16 cellular contexts compared by ENCODE assay signal in the genomic region with DNA sequence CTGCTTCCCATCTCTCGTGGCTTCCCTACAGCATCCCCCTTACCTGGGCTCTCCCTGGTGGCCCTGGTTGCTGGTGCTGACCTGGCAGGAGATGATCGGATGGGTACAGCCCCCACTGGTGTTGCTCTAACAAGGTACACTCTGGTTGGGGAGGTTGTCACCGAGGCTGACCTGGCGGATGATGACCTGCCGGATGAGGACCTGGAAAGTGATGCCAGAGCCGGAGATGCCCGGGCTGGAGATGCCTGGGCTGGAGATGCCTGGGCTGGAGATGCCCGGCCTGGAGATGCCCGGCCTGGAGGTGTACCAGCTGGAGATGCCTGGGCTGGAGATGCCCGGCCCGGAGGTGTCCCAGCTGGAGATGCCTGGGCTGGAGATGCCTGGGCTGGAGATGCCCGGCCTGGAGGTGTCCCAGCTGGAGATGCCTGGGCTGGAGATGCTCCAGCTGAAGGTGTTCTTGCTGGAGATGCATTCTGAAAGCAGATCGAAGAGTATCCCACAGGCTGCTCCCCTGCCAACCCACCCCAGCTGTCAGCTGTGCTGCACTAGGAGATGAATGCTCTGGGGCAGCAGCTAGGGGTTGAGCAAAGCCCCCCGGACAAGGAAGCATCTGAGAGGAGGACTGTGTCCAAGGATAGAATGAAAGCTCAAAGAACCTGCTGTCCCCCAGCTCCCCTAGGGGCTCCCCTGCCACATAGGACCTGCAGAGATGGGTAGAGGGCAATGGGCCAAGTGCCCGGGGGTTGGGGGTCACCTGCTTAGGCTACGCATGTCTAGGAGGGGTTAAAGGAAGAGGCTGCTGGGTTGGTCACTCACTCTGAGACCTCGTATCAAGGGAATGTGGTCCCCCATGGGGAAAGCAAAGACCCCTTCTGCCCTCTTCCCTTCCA. TPM values are rescaled to one million over a fixed set of nuclear protein-coding genes. Genes with fewer than 3 reads are reported as not detected.
"Had no signal": no experiment of that assay in that cellular context is flagged by ENCODE, and none has a peak within 500 bp of the region (broad histone marks: within the 10 kb centered on the region; RNA-seq: fewer than 3 reads in every experiment).

No MANE protein-coding gene starts in this region.

- H3K27me3 Mint-ChIP-seq: activated CD8-positive, alpha-beta T cell treated with anti-CD3 and anti-CD28 coated beads for 36 hours; central memory CD8-positive, alpha-beta T cell; stimulated activated naive CD8-positive, alpha-beta T cell treated with anti-CD3 and anti-CD28 coated beads, Interleukin-15, Interleukin-2, amounts not matched to agents 100 ng/mL and 50 ng/mL, for 24 hours had no signal

- H3K9me3 Mint-ChIP-seq: activated CD8-positive, alpha-beta T cell treated with anti-CD3 and anti-CD28 coated beads for 36 hours; activated naive CD4-positive, alpha-beta T cell treated with anti-CD3 and anti-CD28 coated beads, Interleukin-2, amount 50 U/mL, for 72 hours; activated T-helper 2 cell treated with anti-CD3 and anti-CD28 coated beads, Interferon-gamma antibody, Interleukin-2, Interleukin-4, amounts not matched to agents 10 μg/mL and 5 μg/mL and 100 μg/mL, durations not matched to agents 14 hours and 24 hours and 36 hours; brain; central memory CD8-positive, alpha-beta T cell; naive B cell; neural progenitor cell; stimulated activated naive CD8-positive, alpha-beta T cell treated with anti-CD3 and anti-CD28 coated beads, Interleukin-15, Interleukin-2, amounts not matched to agents 100 ng/mL and 50 ng/mL, for 24 hours had no signal

- H3K36me3 Mint-ChIP-seq: activated naive CD4-positive, alpha-beta T cell treated with anti-CD3 and anti-CD28 coated beads, Interleukin-2, amount 50 U/mL, for 72 hours; brain; naive B cell; neural progenitor cell had no signal

- H3K4me1 Mint-ChIP-seq: central memory CD8-positive, alpha-beta T cell had no signal

- H3K4me3 Mint-ChIP-seq: activated CD8-positive, alpha-beta T cell treated with anti-CD3 and anti-CD28 coated beads for 36 hours; brain; central memory CD8-positive, alpha-beta T cell; neural progenitor cell; stimulated activated naive CD8-positive, alpha-beta T cell treated with anti-CD3 and anti-CD28 coated beads, Interleukin-15, Interleukin-2, amounts not matched to agents 100 ng/mL and 50 ng/mL, for 24 hours had no signal

- DNase-seq: activated CD4-positive, alpha-beta T cell treated with anti-CD3 and anti-CD28 coated beads for 48 hours; activated CD8-positive, alpha-beta T cell treated with anti-CD3 and anti-CD28 coated beads for 36 hours; dermis blood vessel endothelial cell; mammary epithelial cell; stimulated activated CD4-positive, alpha-beta T cell treated with anti-CD3 and anti-CD28 coated beads, Interleukin-4, amount 100 ng/mL, for 24 hours; T-helper 2 cell; testis; upper lobe of right lung had no signal

- ATAC-seq: upper lobe of right lung had no signal

- H3K27ac Mint-ChIP-seq: brain, neural progenitor cell had no signal

RNA-seq across cellular contexts. Expression of gene TMPRSS13, which starts 10.6 kb away (rescaled TPM):
- total RNA-seq: dermis blood vessel endothelial cell, renal cortical epithelial cell had no signal

RNA-seq across cellular contexts. Expression of gene FXYD6, which starts 42.2 kb away (rescaled TPM):
- total RNA-seq: activated CD8-positive, alpha-beta T cell treated with anti-CD3 and anti-CD28 coated beads for 36 hours had no signal
